Comparison of ENCODE assay signal across 11 cellular contexts in the genomic region with DNA sequence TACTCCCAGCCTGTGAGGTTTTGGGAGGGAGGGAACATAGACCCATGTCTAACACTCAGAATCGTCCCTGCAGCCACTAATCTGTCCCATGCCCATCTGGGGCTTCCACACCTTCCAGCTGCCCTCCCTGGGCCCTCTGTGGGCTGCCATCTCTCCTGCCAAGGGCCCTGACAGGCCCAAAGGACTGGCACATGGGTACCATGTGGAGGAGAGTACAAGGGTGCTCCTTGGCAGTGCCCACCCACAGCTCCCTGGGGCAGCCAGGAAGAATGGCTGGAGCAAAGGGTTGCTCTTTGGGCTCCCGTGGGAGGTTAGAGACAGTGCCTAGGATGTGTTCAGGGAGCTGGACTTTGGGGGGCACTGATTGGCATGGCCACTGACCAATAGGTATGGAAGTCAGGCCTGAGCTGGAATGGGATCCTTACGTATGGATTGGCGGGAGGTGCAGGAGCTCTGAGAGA. TPM values are rescaled to one million over a fixed set of nuclear protein-coding genes. Genes with fewer than 3 reads are reported as not detected.
DNase-seq lines count a peak whose midpoint lies in the region; ATAC-seq lines count a peak whose summit lies in the region.
"Had no signal": no experiment of that assay in that cellular context is flagged by ENCODE, and none has a peak within 500 bp of the region (broad histone marks: within the 10 kb centered on the region; RNA-seq: fewer than 3 reads in every experiment).

No MANE protein-coding gene starts in this region.

- POLR2A ChIA-PET in activated naive CD8-positive, alpha-beta T cell treated with anti-CD3 and anti-CD28 coated beads, Interleukin-2, amount 10 ng/mL, durations not matched to agents 7 days and 5 days (lab: Charles Lee): no interaction called here

- no peak for ATAC-seq in activated naive CD8-positive, alpha-beta T cell treated with anti-CD3 and anti-CD28 coated beads, Interleukin-2, amount 10 ng/mL, durations not matched to agents 7 days and 5 days (ENCODE audit: low read depth)
- no peak for ATAC-seq in memory B cell (ENCODE audit: low read depth)
- ATAC-seq in esophagus mucosa: no peak
- ATAC-seq: mucosa of descending colon had no signal

- peak; percentile 20 for DNase-seq in activated naive CD8-positive, alpha-beta T cell treated with anti-CD3 and anti-CD28 coated beads, Interleukin-2, amount 10 ng/mL, durations not matched to agents 7 days and 5 days
- DNase-seq in activated naive CD8-positive, alpha-beta T cell treated with anti-CD3 and anti-CD28 coated beads for 36 hours: no peak
- DNase-seq in memory B cell (ENCODE audit: low spot score in 2 of 2): peak in 1 of 2 donors; percentile 11
- DNase-seq in ureter (ENCODE audit: low spot score): peak; percentile 32
- DNase-seq in SKM-1 (lab: John Stamatoyannopoulos, UW; ENCODE audit: unreplicated experiment): no peak
- DNase-seq in COLO668 (lab: John Stamatoyannopoulos, UW; ENCODE audit: unreplicated experiment): no peak
- DNase-seq: MG63, PC-9 had no signal

- H3K36me3 Mint-ChIP-seq in activated naive CD8-positive, alpha-beta T cell treated with anti-CD3 and anti-CD28 coated beads, Interleukin-2, amount 10 ng/mL, durations not matched to agents 7 days and 5 days: no peaks in the 10 kb centered on the region
- H3K36me3 Mint-ChIP-seq in activated naive CD8-positive, alpha-beta T cell treated with anti-CD3 and anti-CD28 coated beads for 36 hours: peaks cover 21% of the 10 kb centered on the region
- H3K36me3 Mint-ChIP-seq in activated naive CD4-positive, alpha-beta T cell treated with anti-CD3 and anti-CD28 coated beads, Interleukin-2, amount 50 U/mL, for 24 hours: peaks cover 11% of the 10 kb centered on the region
- peaks cover 25% of the 10 kb centered on the region for H3K36me3 Mint-ChIP-seq in memory B cell

- H3K9me3 Mint-ChIP-seq in activated naive CD8-positive, alpha-beta T cell treated with anti-CD3 and anti-CD28 coated beads, Interleukin-2, amount 10 ng/mL, durations not matched to agents 7 days and 5 days: no peaks in the 10 kb centered on the region
- peaks cover 2% of the 10 kb centered on the region for H3K9me3 Mint-ChIP-seq in activated naive CD8-positive, alpha-beta T cell treated with anti-CD3 and anti-CD28 coated beads for 36 hours
- H3K9me3 Mint-ChIP-seq in activated naive CD4-positive, alpha-beta T cell treated with anti-CD3 and anti-CD28 coated beads, Interleukin-2, amount 50 U/mL, for 24 hours: no peaks in the 10 kb centered on the region
- peaks cover 3% of the 10 kb centered on the region for H3K9me3 Mint-ChIP-seq in memory B cell

- H3K27me3 Mint-ChIP-seq in activated naive CD8-positive, alpha-beta T cell treated with anti-CD3 and anti-CD28 coated beads, Interleukin-2, amount 10 ng/mL, durations not matched to agents 7 days and 5 days: no peaks in the 10 kb centered on the region
- H3K27me3 Mint-ChIP-seq in activated naive CD8-positive, alpha-beta T cell treated with anti-CD3 and anti-CD28 coated beads for 36 hours: no peaks in the 10 kb centered on the region
- no peaks in the 10 kb centered on the region for H3K27me3 Mint-ChIP-seq in activated naive CD4-positive, alpha-beta T cell treated with anti-CD3 and anti-CD28 coated beads, Interleukin-2, amount 50 U/mL, for 24 hours
- no peaks in the 10 kb centered on the region for H3K27me3 Mint-ChIP-seq in memory B cell

- H3K4me3 Mint-ChIP-seq in activated naive CD8-positive, alpha-beta T cell treated with anti-CD3 and anti-CD28 coated beads, Interleukin-2, amount 10 ng/mL, durations not matched to agents 7 days and 5 days: no peak overlapping the region
- no peak overlapping the region for H3K4me3 Mint-ChIP-seq in activated naive CD8-positive, alpha-beta T cell treated with anti-CD3 and anti-CD28 coated beads for 36 hours
- H3K4me3 Mint-ChIP-seq in activated naive CD4-positive, alpha-beta T cell treated with anti-CD3 and anti-CD28 coated beads, Interleukin-2, amount 50 U/mL, for 24 hours: no peak overlapping the region
- H3K4me3 Mint-ChIP-seq in memory B cell: no peak overlapping the region

- H3K27ac Mint-ChIP-seq in activated naive CD8-positive, alpha-beta T cell treated with anti-CD3 and anti-CD28 coated beads, Interleukin-2, amount 10 ng/mL, durations not matched to agents 7 days and 5 days: no peak overlapping the region
- H3K27ac Mint-ChIP-seq in activated naive CD8-positive, alpha-beta T cell treated with anti-CD3 and anti-CD28 coated beads for 36 hours: no peak overlapping the region
- H3K27ac Mint-ChIP-seq in activated naive CD4-positive, alpha-beta T cell treated with anti-CD3 and anti-CD28 coated beads, Interleukin-2, amount 50 U/mL, for 24 hours: peak overlapping the region; percentile 46
- H3K27ac Mint-ChIP-seq in memory B cell: peak overlapping the region; percentile 36

- H3K4me1 Mint-ChIP-seq in activated naive CD8-positive, alpha-beta T cell treated with anti-CD3 and anti-CD28 coated beads, Interleukin-2, amount 10 ng/mL, durations not matched to agents 7 days and 5 days: peaks cover 10% of the 10 kb centered on the region
- peaks cover 27% of the 10 kb centered on the region for H3K4me1 Mint-ChIP-seq in activated naive CD8-positive, alpha-beta T cell treated with anti-CD3 and anti-CD28 coated beads for 36 hours
- peaks cover 41% of the 10 kb centered on the region for H3K4me1 Mint-ChIP-seq in activated naive CD4-positive, alpha-beta T cell treated with anti-CD3 and anti-CD28 coated beads, Interleukin-2, amount 50 U/mL, for 24 hours
- H3K4me1 Mint-ChIP-seq in memory B cell: peaks cover 52% of the 10 kb centered on the region

RNA-seq across cellular contexts. Expression of gene CD82, which starts 56.8 kb away (rescaled TPM):
- 10 to 100 TPM; 71.9 to 80.2 TPM for total RNA-seq in activated naive CD8-positive, alpha-beta T cell treated with anti-CD3 and anti-CD28 coated beads, Interleukin-2, amount 10 ng/mL, durations not matched to agents 7 days and 5 days
- total RNA-seq in activated naive CD8-positive, alpha-beta T cell treated with anti-CD3 and anti-CD28 coated beads for 36 hours: 100 to 1,000 TPM; 339 to 343 TPM
- total RNA-seq in ureter (148 TPM), esophagus mucosa (292 TPM)

Comparison
In these comparisons a context has a peak if more than half of its experiments do, and no peak if none do; other contexts are left out.
1. DNase-seq: peak in activated naive CD8-positive, alpha-beta T cell treated with anti-CD3 and anti-CD28 coated beads, Interleukin-2, amount 10 ng/mL, durations not matched to agents 7 days and 5 days (single experiment) and ureter (single experiment); none in activated naive CD8-positive, alpha-beta T cell treated with anti-CD3 and anti-CD28 coated beads for 36 hours (single experiment), SKM-1 (single experiment) and COLO668 (single experiment).
2. H3K27ac Mint-ChIP-seq: peak in activated naive CD4-positive, alpha-beta T cell treated with anti-CD3 and anti-CD28 coated beads, Interleukin-2, amount 50 U/mL, for 24 hours (single experiment) and memory B cell (single experiment); none in activated naive CD8-positive, alpha-beta T cell treated with anti-CD3 and anti-CD28 coated beads, Interleukin-2, amount 10 ng/mL, durations not matched to agents 7 days and 5 days (single experiment) and activated naive CD8-positive, alpha-beta T cell treated with anti-CD3 and anti-CD28 coated beads for 36 hours (single experiment).